Comparison of ENCODE assay signal across 1 cellular context in genomic region chr11:46116712-46117037, GRCh38.
TF ChIP-seq lines count a peak whose summit lies in the region.

No MANE protein-coding gene starts in this region.

TF ChIP-seq in GM12878, 131 proteins besides CTCF, POLR2A, EP300 and RAD21:
- TF ChIP-seq MLLT1 (IDR thresholded peaks at IDR 0.05), result peak; percentile 96
- peak; percentile 26; the same call in 1 of the 2 replicates for TF ChIP-seq ZBTB40 (IDR thresholded peaks at IDR 0.05; ENCODE audit: borderline replicate concordance)
